19 cellular contexts compared by ENCODE assay signal in the genomic region with DNA sequence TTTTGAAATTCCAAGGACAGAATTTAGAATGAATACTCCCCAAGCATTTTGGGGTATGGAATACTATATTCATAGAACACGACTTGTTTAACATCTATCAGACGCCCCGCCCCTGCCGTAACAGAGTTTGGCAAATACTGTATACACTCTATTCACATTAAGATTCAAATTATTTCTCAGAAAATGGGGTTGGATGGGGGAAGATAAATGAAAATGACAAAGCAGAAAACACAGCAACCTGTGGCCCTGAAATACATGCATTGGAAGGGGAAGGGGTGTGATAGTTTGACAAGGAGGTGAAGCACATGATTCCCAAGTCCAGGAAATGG.
DNase-seq lines count a peak whose midpoint lies in the region; ATAC-seq and TF ChIP-seq lines count a peak whose summit lies in the region.
"Had no signal": no experiment of that assay in that cellular context is flagged by ENCODE, and none has a peak within 500 bp of the region (broad histone marks: within the 10 kb centered on the region; RNA-seq: fewer than 3 reads in every experiment).

No MANE protein-coding gene starts in this region.

- no peak overlapping the region for H3K18ac ChIP-seq in H9 (ENCODE audit: insufficient read length, low read depth, low read length)

- H3T11ph ChIP-seq in H9 (ENCODE audit: low read length), result no peak overlapping the region

- no peak overlapping the region for H3K14ac ChIP-seq in H9 (ENCODE audit: insufficient read depth, low read length)

- WGBS in H9 (ENCODE audit: extremely low coverage, insufficient read length, low lambda C conversion rate), result no CpG with 5 or more reads among the region's 4 CpGs

- H3K56ac ChIP-seq in H9 (ENCODE audit: insufficient read length, low read depth, low read length), result no peak overlapping the region

- no peak overlapping the region for H3K9ac ChIP-seq in H9 (ENCODE audit: extremely low read depth, insufficient read length, low read length)
- H3K9ac ChIP-seq: BLaER1 treated with 17β-estradiol and CSF1 and Interleukin-3, amounts not matched to agents 10 nM and 100 nM had no signal

- no peaks in the 10 kb centered on the region for H3K79me1 ChIP-seq in H9 (ENCODE audit: insufficient read depth, low read depth, low read length, poor library complexity, severe bottlenecking)

- H3K23me2 ChIP-seq in H9 (ENCODE audit: insufficient read length, low read depth, low read length, poor library complexity, severe bottlenecking), result no peaks in the 10 kb centered on the region

- H3K4me1 Mint-ChIP-seq in H9, result peaks cover 0 to 5% of the 10 kb centered on the region in 2 experiments; a peak in 2 of 4 replicates
- H3K4me1 Mint-ChIP-seq: CD8-positive, alpha-beta memory T cell had no signal

- no peak overlapping the region for H2AK5ac ChIP-seq in H9 (ENCODE audit: insufficient read length, low read length)

- no peak overlapping the region for H3K4ac ChIP-seq in H9 (ENCODE audit: low read depth, low read length)

- no peak overlapping the region for H4K5ac ChIP-seq in H9 (ENCODE audit: insufficient read length, low read depth, low read length)

- H2BK15ac ChIP-seq in H9 (ENCODE audit: low read depth, low read length), result no peak overlapping the region

- no peak overlapping the region for H3K4me3 Mint-ChIP-seq in H9
- H3K4me3 Mint-ChIP-seq: CD8-positive, alpha-beta memory T cell had no signal

- no peak overlapping the region for H3K23ac ChIP-seq in H9 (ENCODE audit: insufficient read length, low read depth, low read length)

- no peaks in the 10 kb centered on the region for H3K36me3 Mint-ChIP-seq in H9 (ENCODE audit: insufficient read depth in 1 of 3, low read depth in 3 of 3)
- H3K36me3 Mint-ChIP-seq: CD8-positive, alpha-beta memory T cell had no signal

- no peak overlapping the region for H4K8ac ChIP-seq in H9 (replicated peaks; ENCODE audit: insufficient read length, low read depth, low read length)

- no peaks in the 10 kb centered on the region for H3K27me3 Mint-ChIP-seq in H9 (ENCODE audit: low read depth)

- H4K20me1 ChIP-seq in H9 (ENCODE audit: control insufficient read depth, insufficient read depth, insufficient read length), result no peaks in the 10 kb centered on the region
- H4K20me1 ChIP-seq: BLaER1 treated with 17β-estradiol and CSF1 and Interleukin-3, amounts not matched to agents 10 nM and 100 nM had no signal

- peak overlapping the region; percentile 63 for H3K27ac ChIP-seq in 22Rv1
- peak overlapping the region; percentile 52 for H3K27ac ChIP-seq in angular gyrus (ENCODE audit: low read depth, low read length)
- H3K27ac ChIP-seq in H9 (ENCODE audit: insufficient read length, low read depth, low read length), result no peak overlapping the region
- H3K27ac ChIP-seq: A549; BLaER1 treated with 17β-estradiol and CSF1 and Interleukin-3, amounts not matched to agents 10 nM and 100 nM; SJSA1 had no signal

- TF ChIP-seq CTCF in 22Rv1 (IDR thresholded peaks at IDR 0.05) (no peak), H9 (conservative IDR thresholded peaks at IDR 0.05) (no peak)

- no peak overlapping the region for H3K4me2 ChIP-seq in H9 (ENCODE audit: insufficient read depth, insufficient read length, low read length)
- H3K4me2 ChIP-seq: A549; BLaER1 treated with 17β-estradiol and CSF1 and Interleukin-3, amounts not matched to agents 10 nM and 100 nM had no signal

- no peak overlapping the region for H4K91ac ChIP-seq in H9 (ENCODE audit: insufficient read length, low read depth, low read length)

- no peak for DNase-seq in H9
- no peak for DNase-seq in stimulated activated CD4-positive, alpha-beta T cell treated with anti-CD3 and anti-CD28 coated beads, Interleukin-2, amount 100 ng/mL, for 48 hours
- no peak for DNase-seq in RKO (ENCODE audit: low spot score)
- no peak for DNase-seq in GF-D8 (lab: John Stamatoyannopoulos, UW)
- DNase-seq: CD8-positive, alpha-beta memory T cell; GDM1; GOT3; NCI-H1417 treated with DMSO at 0.1 percent for 48 hours; NCI-H2029; NCI-H2171; NCI-H446; PC-3 had no signal

- H2AFZ ChIP-seq in H9 (ENCODE audit: low read length), result no peak overlapping the region

- no peaks in the 10 kb centered on the region for H3K9me3 ChIP-seq in H9 (ENCODE audit: control insufficient read depth, low read depth, low read length)
- H3K9me3 ChIP-seq: A549; BLaER1 treated with 17β-estradiol and CSF1 and Interleukin-3, amounts not matched to agents 10 nM and 100 nM; SJSA1 had no signal

- no peak overlapping the region for H2BK12ac ChIP-seq in H9 (ENCODE audit: insufficient read length, low read depth, low read length)

- no peaks in the 10 kb centered on the region for H3K27me3 ChIP-seq in H9 (ENCODE audit: insufficient read depth, low read length)
- H3K27me3 ChIP-seq: BLaER1 treated with 17β-estradiol and CSF1 and Interleukin-3, amounts not matched to agents 10 nM and 100 nM; SJSA1 had no signal

- no peak overlapping the region for H2BK20ac ChIP-seq in H9 (ENCODE audit: low read depth, low read length, poor library complexity, severe bottlenecking)

- H3K4me1 ChIP-seq in H9 (ENCODE audit: insufficient read depth, low read length), result no peaks in the 10 kb centered on the region
- H3K4me1 ChIP-seq: SJSA1 had no signal

- no peak overlapping the region for H2BK5ac ChIP-seq in H9 (ENCODE audit: insufficient read length, low read length)

- no peak overlapping the region for H2BK120ac ChIP-seq in H9 (ENCODE audit: low read depth, low read length, poor library complexity, severe bottlenecking)

- ATAC-seq in GM19467 (IDR thresholded peaks at IDR 0.05; ENCODE audit: unreplicated experiment), result peak; percentile 7
- ATAC-seq in HG03354 (IDR thresholded peaks at IDR 0.05; ENCODE audit: poor library complexity, severe bottlenecking, unreplicated experiment), result peak; percentile 9
- ATAC-seq: A549, PC-3 had no signal

- H3K79me2 ChIP-seq in H9 (ENCODE audit: insufficient read depth, low read length), result no peaks in the 10 kb centered on the region

- no peak overlapping the region for H3K27ac Mint-ChIP-seq in H9
- H3K27ac Mint-ChIP-seq: CD8-positive, alpha-beta memory T cell had no signal

- no peaks in the 10 kb centered on the region; a peak in 1 of 5 replicates for H3K9me3 Mint-ChIP-seq in H9
- H3K9me3 Mint-ChIP-seq: CD8-positive, alpha-beta memory T cell had no signal
